In genomic region chr2:241062342-241063092, GRCh38 we compare ENCODE assay signal across 24 cellular contexts. TPM values are rescaled to one million over a fixed set of nuclear protein-coding genes. Genes with fewer than 3 reads are reported as not detected.
DNase-seq lines count a peak whose midpoint lies in the region; ATAC-seq and TF ChIP-seq lines count a peak whose summit lies in the region.
"Had no signal": no experiment of that assay in that cellular context is flagged by ENCODE, and none has a peak within 500 bp of the region (broad histone marks: within the 10 kb centered on the region; RNA-seq: fewer than 3 reads in every experiment).

No MANE protein-coding gene starts in this region.

- no peaks in the 10 kb centered on the region for H3K27me3 ChIP-seq in right atrium auricular region
- no peaks in the 10 kb centered on the region for H3K27me3 ChIP-seq in parathyroid adenoma (ENCODE audit: control insufficient read depth, insufficient read depth, low read length)
- H3K27me3 ChIP-seq: pancreas had no signal

- H3K27ac Mint-ChIP-seq in natural killer cell treated with Interleukin-12 subunit alpha and Interleukin-12 subunit beta and Interleukin-15 and Interleukin-18, amount 100 ng/mL, for 72 hours = no peak overlapping the region
- H3K27ac Mint-ChIP-seq: activated naive CD8-positive, alpha-beta T cell; activated T-helper 2 cell treated with anti-CD3 and anti-CD28 coated beads, Interferon-gamma antibody, Interleukin-2, Interleukin-4, amounts not matched to agents 10 μg/mL and 5 μg/mL and 100 μg/mL, durations not matched to agents 14 hours and 24 hours and 36 hours; B cell; WTC11 had no signal

- H3K79me2 ChIP-seq in parathyroid adenoma = no peaks in the 10 kb centered on the region

- peak overlapping the region; percentile 81 for H3K4me2 ChIP-seq in parathyroid adenoma (ENCODE audit: low read length)
- H3K4me2 ChIP-seq: A549 had no signal

- H3K9me3 ChIP-seq in right atrium auricular region (no peaks in the 10 kb centered on the region), parathyroid adenoma (ENCODE audit: control insufficient read depth, low read length) (no peaks in the 10 kb centered on the region)
- H3K9me3 ChIP-seq: A549, pancreas had no signal

- no peak overlapping the region for H3K9ac ChIP-seq in parathyroid adenoma

- H2AFZ ChIP-seq in parathyroid adenoma = peak overlapping the region; percentile 93

- ATAC-seq in left cardiac atrium = no peak
- no peak for ATAC-seq in natural killer cell treated with Interleukin-12 subunit alpha and Interleukin-12 subunit beta and Interleukin-15 and Interleukin-18, amount 100 ng/mL, for 72 hours
- no peak for ATAC-seq in omental fat pad (ENCODE audit: low FRiP score)
- ATAC-seq: stimulated activated naive CD8-positive, alpha-beta T cell treated with anti-CD3 and anti-CD28 coated beads, Interleukin-15, amount 100 ng/mL, for 72 hours; WTC11 had no signal

- peak; percentile 54 for DNase-seq in right atrium auricular region (ENCODE audit: low spot score)
- no peak for DNase-seq in left cardiac atrium
- peak; percentile 24 for DNase-seq in epithelial cell of prostate (ENCODE audit: low read depth, low spot score)
- no peak for DNase-seq in natural killer cell treated with Interleukin-12 subunit alpha and Interleukin-12 subunit beta and Interleukin-15 and Interleukin-18, amount 100 ng/mL, for 72 hours (ENCODE audit: low spot score)
- no peak for DNase-seq in NCI-H2227 (lab: John Stamatoyannopoulos, UW; ENCODE audit: unreplicated experiment)
- DNase-seq in LoVo (ENCODE audit: low spot score) = no peak
- DNase-seq in omental fat pad (ENCODE audit: low spot score) = no peak
- DNase-seq: activated CD4-positive, alpha-beta T cell treated with anti-CD3 and anti-CD28 coated beads, Interleukin-2, amount 50 U/mL, for 1 hour; aorta; caudate nucleus; GF-D8; midbrain; MM.1S; naive thymus-derived CD8-positive, alpha-beta T cell; NCI-H510A; stimulated activated naive CD8-positive, alpha-beta T cell treated with anti-CD3 and anti-CD28 coated beads, Interleukin-15, amount 100 ng/mL, for 72 hours had no signal

- no peaks in the 10 kb centered on the region for H3K36me3 Mint-ChIP-seq in natural killer cell treated with Interleukin-12 subunit alpha and Interleukin-12 subunit beta and Interleukin-15 and Interleukin-18, amount 100 ng/mL, for 72 hours
- H3K36me3 Mint-ChIP-seq: naive thymus-derived CD8-positive, alpha-beta T cell; WTC11 had no signal

- H3K27me3 Mint-ChIP-seq in natural killer cell treated with Interleukin-12 subunit alpha and Interleukin-12 subunit beta and Interleukin-15 and Interleukin-18, amount 100 ng/mL, for 72 hours = peaks cover 0 to 2% of the 10 kb centered on the region in 2 donors
- H3K27me3 Mint-ChIP-seq: activated naive CD8-positive, alpha-beta T cell; B cell; naive thymus-derived CD8-positive, alpha-beta T cell; stimulated activated naive CD8-positive, alpha-beta T cell treated with anti-CD3 and anti-CD28 coated beads, Interleukin-15, amount 100 ng/mL, for 72 hours had no signal

- peaks cover 0 to 3% of the 10 kb centered on the region in 2 donors for H3K4me1 Mint-ChIP-seq in natural killer cell treated with Interleukin-12 subunit alpha and Interleukin-12 subunit beta and Interleukin-15 and Interleukin-18, amount 100 ng/mL, for 72 hours (ENCODE audit: low read depth in 2 of 2)
- H3K4me1 Mint-ChIP-seq: WTC11 had no signal

- no peak overlapping the region for H3K4me3 Mint-ChIP-seq in natural killer cell treated with Interleukin-12 subunit alpha and Interleukin-12 subunit beta and Interleukin-15 and Interleukin-18, amount 100 ng/mL, for 72 hours
- H3K4me3 Mint-ChIP-seq: activated naive CD8-positive, alpha-beta T cell; B cell; WTC11 had no signal

- H3K4me3 ChIP-seq in right atrium auricular region = no peak overlapping the region
- H3K4me3 ChIP-seq in parathyroid adenoma (ENCODE audit: low read depth, low read length) = no peak overlapping the region
- H3K4me3 ChIP-seq: A549 had no signal

- intact Hi-C loops in left cardiac atrium (cut with DNase I) = no loop called here

- TF ChIP-seq CTCF in right atrium auricular region (IDR thresholded peaks at IDR 0.05) (no peak), parathyroid adenoma (IDR thresholded peaks at IDR 0.05) (no peak), omental fat pad (IDR thresholded peaks at IDR 0.05) (no peak)

- no peaks in the 10 kb centered on the region for H3K36me3 ChIP-seq in right atrium auricular region
- H3K36me3 ChIP-seq in parathyroid adenoma (ENCODE audit: control insufficient read depth, insufficient read depth, low read length) = no peaks in the 10 kb centered on the region
- H3K36me3 ChIP-seq: pancreas had no signal

- H3K9me3 Mint-ChIP-seq in natural killer cell treated with Interleukin-12 subunit alpha and Interleukin-12 subunit beta and Interleukin-15 and Interleukin-18, amount 100 ng/mL, for 72 hours = no peaks in the 10 kb centered on the region
- H3K9me3 Mint-ChIP-seq: activated T-helper 2 cell treated with anti-CD3 and anti-CD28 coated beads, Interferon-gamma antibody, Interleukin-2, Interleukin-4, amounts not matched to agents 10 μg/mL and 5 μg/mL and 100 μg/mL, durations not matched to agents 14 hours and 24 hours and 36 hours; naive thymus-derived CD8-positive, alpha-beta T cell; stimulated activated naive CD8-positive, alpha-beta T cell treated with anti-CD3 and anti-CD28 coated beads, Interleukin-15, amount 100 ng/mL, for 72 hours had no signal

- H3K27ac ChIP-seq in right atrium auricular region (no peak overlapping the region), epithelial cell of prostate (peak overlapping the region; percentile 66), parathyroid adenoma (peak overlapping the region; percentile 68)
- H3K27ac ChIP-seq: A549, pancreas, RWPE1 had no signal

- H3K4me1 ChIP-seq in right atrium auricular region (peaks cover 0 to 7% of the 10 kb centered on the region in 2 donors), parathyroid adenoma (peaks cover 21% of the 10 kb centered on the region)
- H3K4me1 ChIP-seq: A549 had no signal

RNA-seq across cellular contexts. Expression of gene MTERF4, which starts 39.6 kb away (rescaled TPM):
- total RNA-seq in right atrium auricular region (10 to 100 TPM; 20.6 to 25.3 TPM), left cardiac atrium (10 to 100 TPM; 19.1 to 21.7 TPM), omental fat pad (10 to 100 TPM; 26.9 to 39.1 (median 34.5) TPM)
- 10 to 100 TPM; 38.1 to 40.5 TPM for total RNA-seq in natural killer cell treated with Interleukin-12 subunit alpha and Interleukin-12 subunit beta and Interleukin-15 and Interleukin-18, amount 100 ng/mL, for 72 hours

Comparison
In these comparisons a context has a peak if more than half of its experiments do, and no peak if none do; other contexts are left out.
1. DNase-seq: peak in right atrium auricular region (single experiment) and epithelial cell of prostate (single experiment); none in left cardiac atrium (single experiment), natural killer cell treated with Interleukin-12 subunit alpha and Interleukin-12 subunit beta and Interleukin-15 and Interleukin-18, amount 100 ng/mL, for 72 hours (single experiment), NCI-H2227 (single experiment), LoVo (single experiment) and omental fat pad (single experiment).
2. H3K27ac ChIP-seq: peak in epithelial cell of prostate (single experiment) and parathyroid adenoma (single experiment); none in right atrium auricular region (0 of 2).